Comparison of ENCODE assay signal across 24 cellular contexts in genomic region chr15:36961956-36962355, GRCh38.
"Had no signal": no experiment of that assay in that cellular context is flagged by ENCODE, and none has a peak within 500 bp of the region (broad histone marks: within the 10 kb centered on the region; RNA-seq: fewer than 3 reads in every experiment).

No MANE protein-coding gene starts in this region.

- H3K4me1 ChIP-seq: colonic mucosa, left lung, prostate gland had no signal

- FAIRE-seq: kidney had no signal

- H3K27me3 ChIP-seq: brain microvascular endothelial cell, colonic mucosa, dorsolateral prefrontal cortex, esophagus muscularis mucosa, heart right ventricle, left lung, ovary, right atrium auricular region, upper lobe of right lung had no signal

- H3K27ac ChIP-seq: brain microvascular endothelial cell, colonic mucosa, dorsolateral prefrontal cortex, esophagus muscularis mucosa, left lung, ovary, prostate gland, right atrium auricular region, upper lobe of right lung had no signal

- H3K36me3 ChIP-seq: brain microvascular endothelial cell, colonic mucosa, esophagus muscularis mucosa, heart right ventricle, left lung, ovary, prostate gland, right atrium auricular region, upper lobe of right lung had no signal

- DNase-seq: activated CD4-positive, alpha-beta memory T cell treated with anti-CD3 and anti-CD28 coated beads for 36 hours; activated CD4-positive, alpha-beta T cell treated with anti-CD3 and anti-CD28 coated beads for 4 hours; activated CD4-positive, CD25-positive, alpha-beta regulatory T cell; activated naive CD4-positive, alpha-beta T cell treated with Interleukin-2 at 50 U/mL for 16 hours; activated naive CD8-positive, alpha-beta T cell treated with anti-CD3 and anti-CD28 coated beads, Interleukin-2, amount 10 ng/mL, durations not matched to agents 7 days and 5 days; activated T-cell treated with anti-CD3 and anti-CD28 coated beads, Interleukin-2, amount 50 U/mL, for 48 hours; amygdala; brain microvascular endothelial cell; colonic mucosa; dorsolateral prefrontal cortex; effector memory CD8-positive, alpha-beta T cell; heart right ventricle; kidney; left lung; natural killer cell; ovary; stimulated activated CD4-positive, alpha-beta T cell treated with anti-CD3 and anti-CD28 coated beads, Interleukin-4, amount 100 ng/mL, for 24 hours; stimulated activated naive CD4-positive, alpha-beta T cell treated with Interleukin-2 at 50 U/mL for 16 hours; SW 1271; T-helper 17 cell; upper lobe of right lung had no signal

- H3K9me3 ChIP-seq: colonic mucosa, esophagus muscularis mucosa, heart right ventricle, left lung, ovary, prostate gland, right atrium auricular region, upper lobe of right lung had no signal

- H3K4me3 ChIP-seq: colonic mucosa, dorsolateral prefrontal cortex, esophagus muscularis mucosa, heart right ventricle, left lung, ovary, prostate gland, right atrium auricular region, upper lobe of right lung had no signal
